ENCODE assay signal across 1 cellular context in the genomic region with DNA sequence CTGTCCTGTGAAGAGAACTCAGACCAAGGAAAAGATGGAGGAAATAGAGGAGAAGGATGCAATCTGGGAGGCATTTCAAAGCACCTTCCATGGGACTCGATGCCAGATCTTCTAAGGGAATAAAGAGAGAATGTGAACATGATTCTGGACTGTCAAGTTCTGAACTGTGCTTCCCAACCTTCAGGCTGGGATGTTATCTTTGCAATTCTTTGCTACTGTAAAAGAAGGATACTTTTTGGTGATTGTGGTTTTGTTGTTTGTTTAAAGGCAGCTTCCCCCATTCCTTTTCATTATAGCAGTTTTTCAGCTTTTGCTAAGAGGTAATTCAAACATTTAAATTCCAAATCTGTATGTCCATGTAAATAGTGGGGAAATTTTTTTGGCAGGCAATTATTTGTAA.
TF ChIP-seq lines count a peak whose summit lies in the region.

No MANE protein-coding gene starts in this region.

TF ChIP-seq in GM23338, 12 proteins besides CTCF, POLR2A, EP300 and RAD21:
- TF ChIP-seq, protein P1, sequence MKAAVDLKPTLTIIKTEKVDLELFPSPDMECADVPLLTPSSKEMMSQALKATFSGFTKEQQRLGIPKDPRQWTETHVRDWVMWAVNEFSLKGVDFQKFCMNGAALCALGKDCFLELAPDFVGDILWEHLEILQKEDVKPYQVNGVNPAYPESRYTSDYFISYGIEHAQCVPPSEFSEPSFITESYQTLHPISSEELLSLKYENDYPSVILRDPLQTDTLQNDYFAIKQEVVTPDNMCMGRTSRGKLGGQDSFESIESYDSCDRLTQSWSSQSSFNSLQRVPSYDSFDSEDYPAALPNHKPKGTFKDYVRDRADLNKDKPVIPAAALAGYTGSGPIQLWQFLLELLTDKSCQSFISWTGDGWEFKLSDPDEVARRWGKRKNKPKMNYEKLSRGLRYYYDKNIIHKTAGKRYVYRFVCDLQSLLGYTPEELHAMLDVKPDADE (IDR thresholded peaks at IDR 0.05): no peak
- TF ChIP-seq STAT1 (IDR thresholded peaks at IDR 0.05; ENCODE audit: unreplicated experiment) (no peak), CREB1 (CRISPR knock-in tag; IDR thresholded peaks at IDR 0.05; ENCODE audit: low read depth) (no peak)
